Comparison of ENCODE assay signal across 11 cellular contexts in genomic region chr9:99235874-99236627, GRCh38. TPM values are rescaled to one million over a fixed set of nuclear protein-coding genes. Genes with fewer than 3 reads are reported as not detected.
DNase-seq lines count a peak whose midpoint lies in the region; ATAC-seq and TF ChIP-seq lines count a peak whose summit lies in the region.
"Had no signal": no experiment of that assay in that cellular context is flagged by ENCODE, and none has a peak within 500 bp of the region (broad histone marks: within the 10 kb centered on the region; RNA-seq: fewer than 3 reads in every experiment).

No MANE protein-coding gene starts in this region.

- no peak overlapping the region for H3K27ac ChIP-seq in foreskin keratinocyte

- TF ChIP-seq CTCF in GM12865 (IDR thresholded peaks at IDR 0.05; ENCODE audit: insufficient read depth, low read depth, low read length, missing control alignments) (no peak), foreskin keratinocyte (conservative IDR thresholded peaks at IDR 0.05) (no peak)

- H3K4me3 Mint-ChIP-seq in activated naive CD8-positive, alpha-beta T cell, result no peak overlapping the region
- H3K4me3 Mint-ChIP-seq in T-helper 2 cell treated with Interferon-gamma antibody and Interleukin-4, amounts not matched to agents 5 μg/mL and 100 μg/mL, for 36 hours, result no peak overlapping the region

- H3K27me3 Mint-ChIP-seq in activated naive CD8-positive, alpha-beta T cell, result no peaks in the 10 kb centered on the region
- no peaks in the 10 kb centered on the region for H3K27me3 Mint-ChIP-seq in T-helper 2 cell treated with Interferon-gamma antibody and Interleukin-4, amounts not matched to agents 5 μg/mL and 100 μg/mL, for 36 hours (ENCODE audit: low read depth)

- DNase-seq in GM12865 (ENCODE audit: low read depth), result peak; percentile 94
- no peak for DNase-seq in foreskin keratinocyte
- DNase-seq in T-helper 2 cell treated with Interferon-gamma antibody and Interleukin-4, amounts not matched to agents 5 μg/mL and 100 μg/mL, for 36 hours (ENCODE audit: low spot score), result no peak
- DNase-seq in NCI-H510A treated with DMSO at 0.1 percent for 48 hours (lab: John Stamatoyannopoulos, UW), result no peak
- no peak for DNase-seq in GM19238 (ENCODE audit: insufficient read length, low spot score)
- DNase-seq: activated CD4-positive, CD25-positive, alpha-beta regulatory T cell treated with anti-CD3 and anti-CD28 coated beads, Interleukin-2, amount 50 U/mL, for 72 hours; left ventricle myocardium superior; NCI-H187 treated with DMSO at 0.1 percent for 48 hours had no signal

- no peaks in the 10 kb centered on the region for H3K4me1 ChIP-seq in foreskin keratinocyte

- peaks cover 6% of the 10 kb centered on the region for H3K36me3 Mint-ChIP-seq in activated naive CD8-positive, alpha-beta T cell
- H3K36me3 Mint-ChIP-seq in T-helper 2 cell treated with Interferon-gamma antibody and Interleukin-4, amounts not matched to agents 5 μg/mL and 100 μg/mL, for 36 hours (ENCODE audit: low read depth), result peaks cover 23% of the 10 kb centered on the region

- peaks cover 9% of the 10 kb centered on the region for H3K4me1 Mint-ChIP-seq in activated naive CD8-positive, alpha-beta T cell (ENCODE audit: low read depth)
- H3K4me1 Mint-ChIP-seq in T-helper 2 cell treated with Interferon-gamma antibody and Interleukin-4, amounts not matched to agents 5 μg/mL and 100 μg/mL, for 36 hours (ENCODE audit: low read depth), result peaks cover 10% of the 10 kb centered on the region

- no peaks in the 10 kb centered on the region for H3K27me3 ChIP-seq in foreskin keratinocyte

- H3K4me3 ChIP-seq in GM12865 (ENCODE audit: low read depth, low read length), result peak overlapping the region; percentile 37

- H3K27ac Mint-ChIP-seq in activated naive CD8-positive, alpha-beta T cell, result peak overlapping the region; percentile 46
- no peak overlapping the region for H3K27ac Mint-ChIP-seq in T-helper 2 cell treated with Interferon-gamma antibody and Interleukin-4, amounts not matched to agents 5 μg/mL and 100 μg/mL, for 36 hours

- H3K9me3 Mint-ChIP-seq in activated naive CD8-positive, alpha-beta T cell (ENCODE audit: low read depth), result no peaks in the 10 kb centered on the region
- no peaks in the 10 kb centered on the region for H3K9me3 Mint-ChIP-seq in T-helper 2 cell treated with Interferon-gamma antibody and Interleukin-4, amounts not matched to agents 5 μg/mL and 100 μg/mL, for 36 hours

- ATAC-seq in GM19397 (IDR thresholded peaks at IDR 0.05; ENCODE audit: unreplicated experiment), result peak; percentile 95
- ATAC-seq in HG03095 (IDR thresholded peaks at IDR 0.05; ENCODE audit: unreplicated experiment), result peak; percentile 95
- ATAC-seq in foreskin keratinocyte, result no peak
- ATAC-seq: left ventricle myocardium superior had no signal

RNA-seq across cellular contexts. Expression of gene SEC61B, which starts 14.0 kb away (rescaled TPM):
- total RNA-seq in foreskin keratinocyte, result 220 and 254 TPM in 2 replicates
- polyA plus RNA-seq in foreskin keratinocyte, result 340 and 400 TPM in 2 replicates

RNA-seq across cellular contexts. Expression of gene ALG2, which starts 14.3 kb away (rescaled TPM):
- total RNA-seq in foreskin keratinocyte, result 30.0 and 32.1 TPM in 2 replicates
- 21.8 and 23.9 TPM in 2 replicates for polyA plus RNA-seq in foreskin keratinocyte
